ENCODE assay signal across 6 cellular contexts in genomic region chr9:130360672-130361071, GRCh38.
"Had no signal": no experiment of that assay in that cellular context is flagged by ENCODE, and none has a peak within 500 bp of the region (broad histone marks: within the 10 kb centered on the region; RNA-seq: fewer than 3 reads in every experiment).

No MANE protein-coding gene starts in this region.

- DNase-seq: GM23248, GOT3, H7 had no signal

- ATAC-seq: HCT116, HepG2, K562 had no signal
